In the genomic region with DNA sequence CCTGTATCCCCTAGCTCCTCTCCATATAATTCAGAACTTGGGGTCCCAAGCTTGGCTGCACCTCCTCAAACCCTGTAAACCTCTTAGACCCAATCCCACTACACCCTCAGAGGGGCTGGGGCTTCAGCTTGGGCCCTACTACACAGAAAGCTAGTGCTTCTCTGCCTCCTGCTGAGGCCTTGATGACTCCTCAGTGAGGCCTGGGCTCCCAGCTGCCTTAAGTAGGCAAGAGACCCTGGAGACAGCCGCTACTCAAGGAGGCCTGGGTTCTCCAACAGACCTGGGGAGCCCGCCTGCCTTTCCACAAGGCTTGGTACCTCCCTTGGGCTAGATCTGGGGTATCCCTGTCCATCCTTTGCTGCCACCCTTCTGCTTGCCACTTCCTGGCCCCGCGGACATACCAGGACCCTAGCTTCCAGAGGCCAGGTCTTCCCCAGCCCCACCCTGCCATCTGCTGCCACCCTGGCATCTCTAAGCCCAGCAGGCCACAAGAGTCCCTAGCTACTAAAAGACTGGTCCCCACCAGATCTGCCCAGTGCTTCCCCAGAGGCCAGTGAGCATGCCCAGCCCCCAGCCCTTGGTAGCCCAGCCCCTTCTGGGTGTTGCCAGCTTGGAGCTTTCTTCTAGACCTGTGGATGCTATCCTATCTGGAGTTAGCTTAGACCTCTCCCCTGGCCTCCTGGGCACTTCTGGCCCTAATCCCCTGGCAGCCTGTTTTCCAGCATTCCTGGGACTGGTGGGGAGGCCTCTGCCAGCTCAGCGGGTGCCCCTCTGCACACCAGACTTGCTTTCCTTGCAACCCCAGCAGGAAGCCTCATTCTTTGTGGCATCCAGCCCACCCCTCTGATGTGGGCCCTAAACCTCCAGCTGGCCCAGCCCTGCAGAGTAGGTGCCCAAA, we compare ENCODE assay signal across 1 cellular context.
TF ChIP-seq lines count a peak whose summit lies in the region.

No MANE protein-coding gene starts in this region.

TF ChIP-seq in HepG2, 621 proteins besides CTCF, POLR2A, EP300 and RAD21 (continued from another document):
- TF ChIP-seq ZBTB40 (IDR thresholded peaks at IDR 0.05): no peak
- TF ChIP-seq ZBTB40 (CRISPR knock-in tag; IDR thresholded peaks at IDR 0.05): no peak
- no peak for TF ChIP-seq KLF12 (CRISPR knock-in tag; IDR thresholded peaks at IDR 0.05; ENCODE audit: borderline replicate concordance)
- TF ChIP-seq RFXANK (CRISPR knock-in tag; IDR thresholded peaks at IDR 0.05): no peak
- TF ChIP-seq POLR2AphosphoS5 (IDR thresholded peaks at IDR 0.05; ENCODE audit: low read depth, low read length): peak; percentile 47; the same call in 1 of the 2 replicates
- TF ChIP-seq PAF1 (CRISPR knock-in tag; IDR thresholded peaks at IDR 0.05): 0 out of 2 replicates have a peak, but pooled peaks have one; percentile 52
- TF ChIP-seq ZNF709 (CRISPR knock-in tag; IDR thresholded peaks at IDR 0.05): no peak
